In genomic region chr18:49993299-49993698, GRCh38 we compare ENCODE assay signal across 9 cellular contexts.
"Had no signal": no experiment of that assay in that cellular context is flagged by ENCODE, and none has a peak within 500 bp of the region (broad histone marks: within the 10 kb centered on the region; RNA-seq: fewer than 3 reads in every experiment).

No MANE protein-coding gene starts in this region.

- H3K9ac ChIP-seq: GM23248 had no signal

- H3K4me3 ChIP-seq: GM23248, HAP-1, K562 had no signal

- H3K27ac ChIP-seq: GM23248, HL-60 had no signal

- H3K9me3 ChIP-seq: HAP-1 had no signal

- H3K4me1 ChIP-seq: HAP-1 had no signal

- H2AFZ ChIP-seq: GM23248 had no signal

- H3K36me3 ChIP-seq: HAP-1 had no signal

- ATAC-seq: HCT116, K562 had no signal

- DNase-seq: GM23248, GOT3, H7, HFFc6, IMR-90 had no signal
